ENCODE assay signal across 19 cellular contexts in genomic region chr3:159825216-159825854, GRCh38. TPM values are rescaled to one million over a fixed set of nuclear protein-coding genes. Genes with fewer than 3 reads are reported as not detected.
DNase-seq lines count a peak whose midpoint lies in the region; ATAC-seq, FAIRE-seq and TF ChIP-seq lines count a peak whose summit lies in the region.
"Had no signal": no experiment of that assay in that cellular context is flagged by ENCODE, and none has a peak within 500 bp of the region (broad histone marks: within the 10 kb centered on the region; RNA-seq: fewer than 3 reads in every experiment).

No MANE protein-coding gene starts in this region.

- H3K9me3 Mint-ChIP-seq in stimulated activated naive CD8-positive, alpha-beta T cell treated with anti-CD3 and anti-CD28 coated beads, Interleukin-15, amount 100 ng/mL, for 72 hours, result no peaks in the 10 kb centered on the region

- no peak overlapping the region for H3K4me3 ChIP-seq in epithelial cell of esophagus (ENCODE audit: low read length)
- H3K4me3 ChIP-seq in sigmoid colon, result no peak overlapping the region
- H3K4me3 ChIP-seq: heart right ventricle, lower lobe of right lung, Peyer's patch had no signal

- DNase-seq in NCI-H510A treated with DMSO at 0.1 percent for 48 hours (lab: John Stamatoyannopoulos, UW) (peak; percentile 10), NCI-H510A (lab: John Stamatoyannopoulos, UW) (no peak), HTR-8/SVneo (ENCODE audit: insufficient read length, low spot score) (no peak), epithelial cell of esophagus (ENCODE audit: low read depth) (no peak), sigmoid colon (no peak), KG1 (lab: John Stamatoyannopoulos, UW) (no peak), HuH-7 (ENCODE audit: low spot score) (no peak)
- no peak for DNase-seq in stimulated activated naive CD8-positive, alpha-beta T cell treated with anti-CD3 and anti-CD28 coated beads, Interleukin-15, amount 100 ng/mL, for 72 hours
- DNase-seq: activated CD4-positive, alpha-beta T cell treated with anti-CD3 and anti-CD28 coated beads, Interleukin-2, amount 50 U/mL, for 48 hours; activated effector memory CD4-positive, alpha-beta T cell treated with Interleukin-2 at 50 U/mL for 16 hours; effector CD8-positive, alpha-beta T cell; HCEC 1CT; heart right ventricle; lower lobe of right lung; NCI-H1694; nucleus accumbens; Peyer's patch; T-helper 9 cell had no signal

- no peak for ATAC-seq in stimulated activated naive CD8-positive, alpha-beta T cell treated with anti-CD3 and anti-CD28 coated beads, Interleukin-15, amount 100 ng/mL, for 72 hours

- H3K27ac Mint-ChIP-seq in stimulated activated naive CD8-positive, alpha-beta T cell treated with anti-CD3 and anti-CD28 coated beads, Interleukin-15, amount 100 ng/mL, for 72 hours, result no peak overlapping the region

- H3K36me3 ChIP-seq in sigmoid colon, result no peaks in the 10 kb centered on the region
- H3K36me3 ChIP-seq: heart right ventricle, lower lobe of right lung, Peyer's patch had no signal

- peak overlapping the region; percentile 42 to 67 (median 64) for H3K27ac ChIP-seq in sigmoid colon
- H3K27ac ChIP-seq: lower lobe of right lung had no signal

- peaks cover 0 to 71% (median 47%) of the 10 kb centered on the region in 4 donors for H3K4me1 ChIP-seq in sigmoid colon

- no peak for TF ChIP-seq POLR2A in sigmoid colon (IDR thresholded peaks at IDR 0.05)

- TF ChIP-seq CTCF in epithelial cell of esophagus (IDR thresholded peaks at IDR 0.05; ENCODE audit: insufficient read depth, low read depth, low read length, missing control alignments) (peak; percentile 11), sigmoid colon (IDR thresholded peaks at IDR 0.05) (no peak)

- peak; percentile 4 for FAIRE-seq in HTR-8/SVneo (lab: Jason Lieb, UNC)
- FAIRE-seq: D721Med had no signal

- intact Hi-C loops in sigmoid colon (cut with DNase I), result loop anchor here (5.0 kb wide), 1 partner anchor 162 kb away; the partner anchor contains the start of gene IL12A

- H3K27me3 Mint-ChIP-seq in stimulated activated naive CD8-positive, alpha-beta T cell treated with anti-CD3 and anti-CD28 coated beads, Interleukin-15, amount 100 ng/mL, for 72 hours, result peaks cover 18% of the 10 kb centered on the region

- no peaks in the 10 kb centered on the region for H3K27me3 ChIP-seq in sigmoid colon
- H3K27me3 ChIP-seq: heart right ventricle, Peyer's patch had no signal

- no peak for TF ChIP-seq EP300 in sigmoid colon (IDR thresholded peaks at IDR 0.05)

- no peaks in the 10 kb centered on the region for H3K9me3 ChIP-seq in sigmoid colon
- H3K9me3 ChIP-seq: heart right ventricle, lower lobe of right lung, Peyer's patch had no signal

- WGBS in sigmoid colon, 2 donors, result 74 to 76% methylated on average over 5 of the region's 5 CpGs

- H3K4me1 Mint-ChIP-seq in stimulated activated naive CD8-positive, alpha-beta T cell treated with anti-CD3 and anti-CD28 coated beads, Interleukin-15, amount 100 ng/mL, for 72 hours, result no peaks in the 10 kb centered on the region

- H3K4me3 Mint-ChIP-seq in stimulated activated naive CD8-positive, alpha-beta T cell treated with anti-CD3 and anti-CD28 coated beads, Interleukin-15, amount 100 ng/mL, for 72 hours, result no peak overlapping the region

RNA-seq across cellular contexts. Expression of gene SCHIP1, which starts 14.3 kb away (rescaled TPM):
- 10 to 100 TPM; 19.9 to 44.1 (median 31.3) TPM for total RNA-seq in sigmoid colon
- 1 to 10 TPM in 2 of 3 donors, not detected in 1; 1.8 to 4.1 TPM for polyA plus RNA-seq in sigmoid colon
